Comparison of ENCODE assay signal across 13 cellular contexts in the genomic region with DNA sequence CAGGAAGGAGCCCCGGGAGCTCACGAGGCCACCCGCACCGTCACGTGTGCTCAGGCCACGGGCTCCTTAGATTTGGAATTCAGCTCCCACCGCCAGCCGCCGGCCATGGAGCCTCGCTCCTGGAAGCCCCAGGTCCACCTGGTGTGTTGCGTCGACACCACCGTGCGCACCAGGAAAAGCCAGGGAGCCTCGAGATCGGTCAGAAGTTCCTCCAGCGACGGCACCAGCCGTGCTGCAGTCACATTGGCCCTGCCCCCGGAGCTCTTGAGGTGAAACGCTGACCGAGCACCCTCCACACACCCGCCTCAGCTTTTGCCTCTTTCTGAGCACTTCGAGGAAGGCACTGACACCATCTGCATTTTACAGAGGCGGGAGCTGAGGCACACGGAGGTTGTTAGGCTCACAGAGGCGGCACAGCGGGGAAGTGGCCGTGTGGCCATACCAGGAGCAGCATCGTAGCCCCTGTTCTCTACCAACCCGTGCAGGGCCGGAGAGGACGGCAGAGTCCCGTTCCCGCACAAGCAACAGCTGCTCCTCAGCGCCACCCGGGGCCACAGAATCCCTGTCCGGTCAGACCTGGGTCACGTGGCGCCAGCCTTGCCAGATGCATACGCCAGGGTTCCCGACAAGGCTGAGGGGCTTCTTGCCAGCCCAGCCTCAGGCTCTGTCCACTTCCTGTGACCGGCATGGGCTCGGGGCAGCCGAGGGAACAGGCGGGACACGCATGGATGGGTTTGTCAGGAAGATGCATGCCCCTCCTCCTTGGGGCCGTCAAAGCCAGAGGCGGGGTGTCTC. TPM values are rescaled to one million over a fixed set of nuclear protein-coding genes. Genes with fewer than 3 reads are reported as not detected.
DNase-seq lines count a peak whose midpoint lies in the region; ATAC-seq and TF ChIP-seq lines count a peak whose summit lies in the region.
"Had no signal": no experiment of that assay in that cellular context is flagged by ENCODE, and none has a peak within 500 bp of the region (broad histone marks: within the 10 kb centered on the region; RNA-seq: fewer than 3 reads in every experiment).

No MANE protein-coding gene starts in this region.

- DNase-seq in NCI-H1417 (lab: John Stamatoyannopoulos, UW) (peak; percentile 38 to 62 (median 47)), NCI-H1417 treated with DMSO at 0.1 percent for 48 hours (lab: John Stamatoyannopoulos, UW) (no peak), NCI-H146 (lab: John Stamatoyannopoulos, UW) (peak; percentile 59), epithelial cell of proximal tubule (ENCODE audit: low read depth) (no peak), retinal pigment epithelial cell (ENCODE audit: low read depth) (no peak), midbrain (lab: John Stamatoyannopoulos, UW) (no peak)
- no peak for DNase-seq in activated CD8-positive, alpha-beta memory T cell treated with anti-CD3 and anti-CD28 coated beads, Interleukin-2, amount 50 U/mL, for 4 hours
- DNase-seq: activated CD4-positive, alpha-beta T cell treated with anti-CD3 and anti-CD28 coated beads, Interleukin-2, amount 50 U/mL, for 4 hours; effector CD8-positive, alpha-beta T cell; foreskin fibroblast; naive thymus-derived CD8-positive, alpha-beta T cell had no signal

- TF ChIP-seq CTCF in epithelial cell of proximal tubule (conservative IDR thresholded peaks at IDR 0.05; ENCODE audit: low read depth, low read length) (peak; percentile 5), retinal pigment epithelial cell (conservative IDR thresholded peaks at IDR 0.05; ENCODE audit: low read depth, low read length) (peak; percentile 14)

- H3K4me3 ChIP-seq in epithelial cell of proximal tubule (ENCODE audit: low read depth, low read length): peak overlapping the region; percentile 6
- no peak overlapping the region for H3K4me3 ChIP-seq in retinal pigment epithelial cell (ENCODE audit: low read length)

- no peak for ATAC-seq in GM18868 (IDR thresholded peaks at IDR 0.05; ENCODE audit: unreplicated experiment)
- ATAC-seq: naive thymus-derived CD8-positive, alpha-beta T cell had no signal

RNA-seq across cellular contexts. Expression of a gene that starts 7.6 kb away (rescaled TPM):
- 1.4 and 4.0 TPM in 2 replicates for total RNA-seq in epithelial cell of proximal tubule
- total RNA-seq: naive thymus-derived CD8-positive, alpha-beta T cell had no signal

RNA-seq across cellular contexts. Expression of a gene that starts 11.0 kb away (rescaled TPM):
- total RNA-seq in epithelial cell of proximal tubule: 1.1 and 10.6 TPM in 2 replicates
- total RNA-seq: naive thymus-derived CD8-positive, alpha-beta T cell; skeletal muscle tissue had no signal

RNA-seq across cellular contexts. Expression of a gene that starts 25.9 kb away (rescaled TPM):
- 73.3 and 78.6 TPM in 2 replicates for total RNA-seq in epithelial cell of proximal tubule

RNA-seq across cellular contexts. Expression of a gene that starts 30.8 kb away (rescaled TPM):
- 20.4 and 30.5 TPM in 2 replicates for total RNA-seq in epithelial cell of proximal tubule

RNA-seq across cellular contexts. Expression of a gene that starts 46.3 kb away (rescaled TPM):
- total RNA-seq in epithelial cell of proximal tubule: not detected in 2 replicates

Comparison
In these comparisons a context has a peak if more than half of its experiments do, and no peak if none do; other contexts are left out.
1. DNase-seq: peak in NCI-H1417 (3 of 3) and NCI-H146 (single experiment); none in NCI-H1417 treated with DMSO at 0.1 percent for 48 hours (single experiment), epithelial cell of proximal tubule (single experiment), retinal pigment epithelial cell (single experiment), midbrain (single experiment) and activated CD8-positive, alpha-beta memory T cell treated with anti-CD3 and anti-CD28 coated beads, Interleukin-2, amount 50 U/mL, for 4 hours (single experiment).